In the genomic region with DNA sequence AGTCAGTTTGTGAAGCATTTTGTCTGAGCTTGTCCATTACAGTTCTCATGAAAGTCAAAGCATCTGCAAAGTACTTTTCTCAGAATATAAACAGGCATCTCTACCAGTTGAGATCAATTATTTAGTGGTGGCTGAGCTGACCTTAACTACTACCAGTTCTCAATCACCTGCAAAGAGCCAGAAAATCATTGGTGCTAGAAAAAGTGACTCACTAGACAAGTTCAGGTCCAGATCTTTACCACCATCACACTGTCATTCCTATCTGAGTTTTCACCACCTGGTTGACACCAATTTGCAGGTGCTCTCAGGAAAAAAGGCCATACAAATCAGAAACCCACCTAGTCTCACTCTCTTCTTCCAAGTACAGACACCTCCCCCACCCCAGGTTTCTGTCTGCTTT, we compare ENCODE assay signal across 22 cellular contexts. TPM values are rescaled to one million over a fixed set of nuclear protein-coding genes. Genes with fewer than 3 reads are reported as not detected.
A peak's percentile ranks its signal among the peaks of the same experiment; 100 is the strongest.
DNase-seq lines count a peak whose midpoint lies in the region; ATAC-seq, FAIRE-seq and TF ChIP-seq lines count a peak whose summit lies in the region.
"Had no signal": no experiment of that assay in that cellular context is flagged by ENCODE, and none has a peak within 500 bp of the region (broad histone marks: within the 10 kb centered on the region; RNA-seq: fewer than 3 reads in every experiment).

No MANE protein-coding gene starts in this region.

- H3K36me3 Mint-ChIP-seq in activated T-helper 17 cell treated with anti-CD3 and anti-CD28 coated beads, Interleukin-2, amount 50 U/mL, for 72 hours (ENCODE audit: low read depth), result no peaks in the 10 kb centered on the region

- no peaks in the 10 kb centered on the region for H3K4me1 ChIP-seq in neuronal stem cell (ENCODE audit: control insufficient read depth in 2 of 2, insufficient read depth in 1 of 2, low read depth in 1 of 2, low read length in 2 of 2)
- no peaks in the 10 kb centered on the region for H3K4me1 ChIP-seq in effector memory CD4-positive, alpha-beta T cell (ENCODE audit: control insufficient read depth, insufficient read depth, low read length, poor library complexity, severe bottlenecking)
- H3K4me1 ChIP-seq: Peyer's patch had no signal

- H2AFZ ChIP-seq in neuronal stem cell (ENCODE audit: low read length), result peak overlapping the region; percentile 20

- no peak overlapping the region for H3K9ac ChIP-seq in neuronal stem cell (ENCODE audit: low read depth, low read length, poor library complexity)

- H2BK5ac ChIP-seq in neuronal stem cell (ENCODE audit: low read length), result no peak overlapping the region

- no peak overlapping the region for H3K27ac ChIP-seq in neuronal stem cell (replicated peaks; ENCODE audit: low read length)
- no peak overlapping the region for H3K27ac ChIP-seq in effector memory CD4-positive, alpha-beta T cell (ENCODE audit: insufficient read depth, low read length, poor library complexity, severe bottlenecking)
- H3K27ac ChIP-seq: Peyer's patch, prostate gland, SK-N-MC had no signal

- H4K8ac ChIP-seq in neuronal stem cell (ENCODE audit: low read depth, low read length), result no peak overlapping the region

- no peak overlapping the region for H3K4me3 Mint-ChIP-seq in activated T-helper 17 cell treated with anti-CD3 and anti-CD28 coated beads, Interleukin-2, amount 50 U/mL, for 72 hours
- H3K4me3 Mint-ChIP-seq: endodermal cell; naive thymus-derived CD8-positive, alpha-beta T cell had no signal

- no peak overlapping the region for H4K91ac ChIP-seq in neuronal stem cell (ENCODE audit: low read depth, low read length, poor library complexity)

- no peak overlapping the region for H3K23ac ChIP-seq in neuronal stem cell (ENCODE audit: low read depth, low read length, poor library complexity)

- no peaks in the 10 kb centered on the region for H3K27me3 Mint-ChIP-seq in activated T-helper 17 cell treated with anti-CD3 and anti-CD28 coated beads, Interleukin-2, amount 50 U/mL, for 72 hours
- H3K27me3 Mint-ChIP-seq: naive thymus-derived CD8-positive, alpha-beta T cell had no signal

- H3K4me2 ChIP-seq in neuronal stem cell (ENCODE audit: insufficient read depth, low read length, poor library complexity, severe bottlenecking), result no peak overlapping the region

- no peaks in the 10 kb centered on the region for H3K36me3 ChIP-seq in neuronal stem cell (replicated peaks in 1 of 2; ENCODE audit: control insufficient read depth in 2 of 2, insufficient read depth in 2 of 2, low read length in 2 of 2)
- no peaks in the 10 kb centered on the region for H3K36me3 ChIP-seq in effector memory CD4-positive, alpha-beta T cell (ENCODE audit: control insufficient read depth, insufficient read depth, low read length)
- H3K36me3 ChIP-seq: Peyer's patch, prostate gland had no signal

- H2AK5ac ChIP-seq in neuronal stem cell (ENCODE audit: low read depth, low read length), result no peak overlapping the region

- no peak overlapping the region for H3K27ac Mint-ChIP-seq in activated T-helper 17 cell treated with anti-CD3 and anti-CD28 coated beads, Interleukin-2, amount 50 U/mL, for 72 hours
- H3K27ac Mint-ChIP-seq: activated T-helper 2 cell treated with anti-CD3 and anti-CD28 coated beads, Interferon-gamma antibody, Interleukin-2, Interleukin-4, amounts not matched to agents 10 μg/mL and 5 μg/mL and 100 μg/mL, durations not matched to agents 14 hours and 24 hours and 36 hours; endodermal cell had no signal

- no peaks in the 10 kb centered on the region for H3K9me3 Mint-ChIP-seq in activated T-helper 17 cell treated with anti-CD3 and anti-CD28 coated beads, Interleukin-2, amount 50 U/mL, for 72 hours
- H3K9me3 Mint-ChIP-seq: activated T-helper 2 cell treated with anti-CD3 and anti-CD28 coated beads, Interferon-gamma antibody, Interleukin-2, Interleukin-4, amounts not matched to agents 10 μg/mL and 5 μg/mL and 100 μg/mL, durations not matched to agents 14 hours and 24 hours and 36 hours; endodermal cell; naive thymus-derived CD8-positive, alpha-beta T cell had no signal

- H3K9me3 ChIP-seq in neuronal stem cell (replicated peaks in 1 of 2; ENCODE audit: control insufficient read depth in 2 of 2, insufficient read depth in 1 of 2, low read depth in 1 of 2, low read length in 2 of 2), result no peaks in the 10 kb centered on the region
- no peaks in the 10 kb centered on the region for H3K9me3 ChIP-seq in effector memory CD4-positive, alpha-beta T cell (ENCODE audit: control insufficient read depth, low read length)
- H3K9me3 ChIP-seq: Peyer's patch, prostate gland had no signal

- peak; percentile 41 for ATAC-seq in HG02870 (IDR thresholded peaks at IDR 0.05; ENCODE audit: unreplicated experiment)
- ATAC-seq in activated T-helper 17 cell treated with anti-CD3 and anti-CD28 coated beads, Interleukin-2, amount 50 U/mL, for 72 hours (replicated peaks), result peak; percentile 52
- no peak for ATAC-seq in Right ventricle myocardium inferior
- ATAC-seq: naive thymus-derived CD8-positive, alpha-beta T cell had no signal

- H2BK120ac ChIP-seq in neuronal stem cell (ENCODE audit: low read depth, low read length), result no peak overlapping the region

- no peaks in the 10 kb centered on the region for H3K27me3 ChIP-seq in neuronal stem cell (ENCODE audit: control insufficient read depth in 3 of 3, insufficient read depth in 3 of 3, low read depth in 1 of 3, low read length in 3 of 3)
- H3K27me3 ChIP-seq in effector memory CD4-positive, alpha-beta T cell (replicated peaks; ENCODE audit: control insufficient read depth, insufficient read depth, low read length, poor library complexity, severe bottlenecking), result no peaks in the 10 kb centered on the region
- H3K27me3 ChIP-seq: Peyer's patch had no signal

- no peak overlapping the region for H2BK12ac ChIP-seq in neuronal stem cell (ENCODE audit: low read length)

- H3K4me1 Mint-ChIP-seq in activated T-helper 17 cell treated with anti-CD3 and anti-CD28 coated beads, Interleukin-2, amount 50 U/mL, for 72 hours, result no peaks in the 10 kb centered on the region
- H3K4me1 Mint-ChIP-seq: endodermal cell had no signal

- intact Hi-C loops in Right ventricle myocardium inferior (cut with DNase I), result no loop called here

- H3K14ac ChIP-seq in neuronal stem cell (ENCODE audit: low read length), result no peak overlapping the region

- no peak overlapping the region for H2BK15ac ChIP-seq in neuronal stem cell (ENCODE audit: low read length)

- H3K18ac ChIP-seq in neuronal stem cell (ENCODE audit: low read length), result no peak overlapping the region

- no peaks in the 10 kb centered on the region for H3K79me1 ChIP-seq in neuronal stem cell (ENCODE audit: low read depth, low read length)

- no peak for TF ChIP-seq POLR2A in GM12891 (IDR thresholded peaks at IDR 0.05; ENCODE audit: low read depth, low read length)

- no peak overlapping the region for H3K4ac ChIP-seq in neuronal stem cell (ENCODE audit: low read length)

- peak; percentile 78 for FAIRE-seq in GM12891 (lab: Jason Lieb, UNC)
- FAIRE-seq: GM12892 had no signal

- H3K4me3 ChIP-seq in neuronal stem cell (ENCODE audit: low read length in 2 of 2), result no peak overlapping the region
- no peak overlapping the region for H3K4me3 ChIP-seq in effector memory CD4-positive, alpha-beta T cell (ENCODE audit: insufficient read depth, low read depth, low read length, poor library complexity, severe bottlenecking)
- H3K4me3 ChIP-seq: Peyer's patch, prostate gland, SK-N-MC had no signal

- no peak for DNase-seq in GM12891 (ENCODE audit: insufficient read length, low spot score)
- DNase-seq in neuronal stem cell (ENCODE audit: low spot score), result no peak
- no peak for DNase-seq in occipital lobe (lab: John Stamatoyannopoulos, UW)
- DNase-seq in Right ventricle myocardium inferior (ENCODE audit: missing footprints), result no peak
- no peak for DNase-seq in Ammon's horn (ENCODE audit: low spot score)
- no peak for DNase-seq in effector memory CD4-positive, alpha-beta T cell
- DNase-seq: activated CD4-positive, CD25-positive, alpha-beta regulatory T cell treated with anti-CD3 and anti-CD28 coated beads, Interleukin-2, amount 50 U/mL, for 72 hours; anterior cingulate cortex; endodermal cell; GOT3; mammary epithelial cell; naive thymus-derived CD8-positive, alpha-beta T cell; NCI-H1417 treated with DMSO at 0.1 percent for 48 hours; NCI-H526 treated with DMSO at 0.1 percent for 48 hours; Peyer's patch; stimulated activated CD4-positive, alpha-beta T cell treated with anti-CD3 and anti-CD28 coated beads, Interleukin-4, amount 100 ng/mL, for 4 hours had no signal

TF ChIP-seq in GM12891, 5 proteins besides CTCF, POLR2A, EP300 and RAD21:
- TF ChIP-seq SPI1 (IDR thresholded peaks at IDR 0.05; ENCODE audit: low read depth, low read length), result no peak

RNA-seq across cellular contexts. Expression of gene ITPR2, which starts 33.3 kb away (rescaled TPM):
- polyA plus RNA-seq in GM12891 (2012; ENCODE audit: low read depth, missing spikeins), result 20.7 TPM
- total RNA-seq in activated T-helper 17 cell treated with anti-CD3 and anti-CD28 coated beads, Interleukin-2, amount 50 U/mL, for 72 hours, result 10 to 100 TPM; 37.1 to 48.2 TPM
- 0.25 TPM for polyA plus RNA-seq in neuronal stem cell (2013, experiment 1 of 2)
- 0.17 TPM for polyA plus RNA-seq in neuronal stem cell (2013, experiment 2 of 2)
- total RNA-seq in occipital lobe (31.0 TPM), Right ventricle myocardium inferior (14.3 TPM)
